In the genomic region with DNA sequence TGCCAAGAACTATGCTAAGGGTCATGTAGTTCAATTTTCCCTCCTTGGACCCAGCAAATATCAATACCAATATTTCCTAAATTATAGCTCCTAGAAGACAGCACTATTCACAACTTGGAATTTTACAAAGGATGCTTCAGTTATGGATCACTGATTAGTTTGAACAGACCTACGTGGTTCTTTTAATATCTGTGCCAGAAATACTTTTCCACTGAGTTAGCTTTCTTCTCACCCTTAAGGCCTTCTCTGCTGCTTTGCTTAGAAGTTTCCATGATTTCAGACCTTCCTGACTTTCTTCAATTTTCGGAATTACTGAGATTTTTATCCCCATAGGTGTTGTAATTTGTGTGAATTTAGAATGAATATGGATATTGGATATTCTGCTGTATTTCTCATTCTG, we compare ENCODE assay signal across 19 cellular contexts.
DNase-seq lines count a peak whose midpoint lies in the region; ATAC-seq and TF ChIP-seq lines count a peak whose summit lies in the region.
"Had no signal": no experiment of that assay in that cellular context is flagged by ENCODE, and none has a peak within 500 bp of the region (broad histone marks: within the 10 kb centered on the region; RNA-seq: fewer than 3 reads in every experiment).

No MANE protein-coding gene starts in this region.

- H3K9me3 ChIP-seq in lower lobe of right lung, result no peaks in the 10 kb centered on the region
- H3K9me3 ChIP-seq: BLaER1 treated with 17β-estradiol and CSF1 and Interleukin-3, amounts not matched to agents 10 nM and 100 nM; MG63 had no signal

- no peaks in the 10 kb centered on the region for H3K4me1 ChIP-seq in lower lobe of right lung
- H3K4me1 ChIP-seq: BLaER1 treated with 17β-estradiol and CSF1 and Interleukin-3, amounts not matched to agents 10 nM and 100 nM had no signal

- DNase-seq in GM03348 (ENCODE audit: low spot score), result peak; percentile 34
- peak; percentile 39 for DNase-seq in astrocyte of the hippocampus (ENCODE audit: low read depth, low spot score)
- peak; percentile 67 for DNase-seq in kidney tubule cell (ENCODE audit: low spot score)
- DNase-seq in activated effector memory CD4-positive, alpha-beta T cell treated with Interleukin-2 at 50 U/mL for 16 hours, result no peak
- no peak for DNase-seq in NCI-H446 (lab: John Stamatoyannopoulos, UW)
- no peak for DNase-seq in lower lobe of right lung
- DNase-seq in NCI-H510A (lab: John Stamatoyannopoulos, UW), result no peak
- DNase-seq: DND-41; Karpas-422; MG63; NCI-H1092 treated with DMSO at 0.1 percent for 48 hours; NCI-H1694; NCI-H2107; NCI-H226; NCI-H69; NK-92 treated with Interleukin-12 subunit alpha and Interleukin-12 subunit beta, amount 100 ng/mL, for 24 hours; SHP77 treated with DMSO at 0.1 percent for 48 hours had no signal

- no peak for TF ChIP-seq CTCF in lower lobe of right lung (IDR thresholded peaks at IDR 0.05)

- intact Hi-C loops in lower lobe of right lung (cut with DNase I), result no loop called here

- no peaks in the 10 kb centered on the region for H3K27me3 ChIP-seq in lower lobe of right lung (ENCODE audit: low read depth)
- H3K27me3 ChIP-seq: BLaER1 treated with 17β-estradiol and CSF1 and Interleukin-3, amounts not matched to agents 10 nM and 100 nM; MG63 had no signal

- no peaks in the 10 kb centered on the region for H3K36me3 ChIP-seq in lower lobe of right lung
- H3K36me3 ChIP-seq: BLaER1 treated with 17β-estradiol and CSF1 and Interleukin-3, amounts not matched to agents 10 nM and 100 nM; MG63 had no signal

- no peak overlapping the region for H3K27ac ChIP-seq in lower lobe of right lung
- H3K27ac ChIP-seq: BLaER1 treated with 17β-estradiol and CSF1 and Interleukin-3, amounts not matched to agents 10 nM and 100 nM had no signal

- no peak for ATAC-seq in lower lobe of right lung
- ATAC-seq: GM23338 had no signal

- no peak overlapping the region for H3K4me3 ChIP-seq in lower lobe of right lung
- H3K4me3 ChIP-seq: BLaER1 treated with 17β-estradiol and CSF1 and Interleukin-3, amounts not matched to agents 10 nM and 100 nM; GM23338; MG63 had no signal

Comparison
In these comparisons a context has a peak if more than half of its experiments do, and no peak if none do; other contexts are left out.
1. DNase-seq: peak in GM03348 (single experiment), astrocyte of the hippocampus (single experiment) and kidney tubule cell (single experiment); none in activated effector memory CD4-positive, alpha-beta T cell treated with Interleukin-2 at 50 U/mL for 16 hours (single experiment), NCI-H446 (0 of 2), lower lobe of right lung (single experiment) and NCI-H510A (single experiment).